Comparison of ENCODE assay signal across 1 cellular context in the genomic region with DNA sequence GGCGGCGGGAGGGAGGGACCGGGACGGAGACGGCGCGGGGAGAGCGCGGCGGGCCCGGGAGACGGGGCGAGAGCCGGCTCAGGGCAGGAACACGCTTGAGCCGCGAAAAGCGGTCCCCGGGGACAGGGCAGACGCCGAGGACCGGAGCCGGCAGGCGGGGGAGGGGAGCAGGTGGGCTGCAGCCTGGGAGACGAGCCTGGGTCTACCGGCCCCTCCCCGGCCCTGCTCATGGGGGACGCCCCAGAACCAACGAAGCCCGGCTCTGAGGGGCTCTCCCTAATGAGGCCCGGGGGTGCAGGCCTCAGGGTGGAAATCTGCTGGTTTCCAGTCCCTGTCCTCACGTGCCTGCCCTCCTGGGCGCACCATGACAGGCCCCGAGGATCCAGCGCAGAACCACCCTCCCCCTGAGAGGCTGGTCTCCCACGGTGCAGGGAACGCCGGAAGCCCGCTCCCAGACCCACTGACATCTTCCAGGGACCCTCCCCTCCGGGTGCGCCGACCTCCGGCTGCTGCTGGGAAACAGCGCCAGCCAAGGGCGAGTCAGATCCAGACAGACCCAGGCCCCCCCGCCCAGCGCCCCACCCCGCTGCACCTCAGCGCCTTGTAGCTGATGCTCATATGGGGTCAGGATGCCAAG.
TF ChIP-seq lines count a peak whose summit lies in the region.

No MANE protein-coding gene starts in this region.

TF ChIP-seq in HCT116, 20 proteins besides CTCF, POLR2A, EP300 and RAD21 (continued from another document):
- TF ChIP-seq TCF7L2 (IDR thresholded peaks at IDR 0.05; ENCODE audit: borderline replicate concordance, extremely low read depth, insufficient read depth, insufficient read length) (no peak), JUND (IDR thresholded peaks at IDR 0.05) (no peak)
